1 cellular context compared by ENCODE assay signal in genomic region chr1:212414328-212415106, GRCh38.
TF ChIP-seq lines count a peak whose summit lies in the region.

TSS of gene PACC1 (minus strand) at chr1:212414886. CDS start at chr1:212414757, 129 bp downstream.

TF ChIP-seq in K562, 482 proteins besides CTCF, POLR2A, EP300 and RAD21 (continued from another document and continues in another):
- TF ChIP-seq ZNF609 (CRISPR knock-in tag; IDR thresholded peaks at IDR 0.05; ENCODE audit: borderline replicate concordance) (0 out of 2 replicates have a peak, but pooled peaks have one; percentile 69), PHB (CRISPR knock-in tag; IDR thresholded peaks at IDR 0.05) (no peak), DPF2 (IDR thresholded peaks at IDR 0.05) (no peak), SRSF9 (IDR thresholded peaks at IDR 0.05; ENCODE audit: borderline replicate concordance, low read depth, low read length) (no peak), NR0B1 (IDR thresholded peaks at IDR 0.05; ENCODE audit: partially characterized antibody) (no peak), HCFC1 (IDR thresholded peaks at IDR 0.05; ENCODE audit: low read depth, low read length) (peak; percentile 97), FOXA1 (IDR thresholded peaks at IDR 0.05; ENCODE audit: borderline replicate concordance) (no peak), CREB1 (IDR thresholded peaks at IDR 0.05) (no peak; the same call in none of the 2 replicates), CREB1 (CRISPR knock-in tag; IDR thresholded peaks at IDR 0.05) (peak; percentile 73; the same call in 1 of the 2 replicates), PHF20 (IDR thresholded peaks at IDR 0.05; ENCODE audit: partially characterized antibody) (peak; percentile 42), REST (CRISPR knock-in tag; IDR thresholded peaks at IDR 0.05; ENCODE audit: low read depth) (no peak), CC2D1A (IDR thresholded peaks at IDR 0.05) (no peak), ZBTB9 (CRISPR knock-in tag; IDR thresholded peaks at IDR 0.05) (no peak), ZBTB8A (IDR thresholded peaks at IDR 0.05; ENCODE audit: partially characterized antibody) (no peak), TEAD4 (IDR thresholded peaks at IDR 0.05; ENCODE audit: low read length) (peak; percentile 33; the same call in 1 of the 2 replicates), TEAD4 (CRISPR knock-in tag; IDR thresholded peaks at IDR 0.05; ENCODE audit: borderline replicate concordance) (no peak), POLR2G (IDR thresholded peaks at IDR 0.05; ENCODE audit: low read depth, low read length) (peak; percentile 86), KDM2B (CRISPR knock-in tag; IDR thresholded peaks at IDR 0.05) (peak; percentile 72), ELF4 (CRISPR knock-in tag; IDR thresholded peaks at IDR 0.05) (no peak; the same call in 1 of the 2 replicates), CLOCK (CRISPR knock-in tag; IDR thresholded peaks at IDR 0.05; ENCODE audit: borderline replicate concordance) (no peak), POLR2B (IDR thresholded peaks at IDR 0.05; ENCODE audit: low read depth, partially characterized antibody) (peak; percentile 69), ZNF436 (CRISPR knock-in tag; IDR thresholded peaks at IDR 0.05) (no peak), RREB1 (CRISPR knock-in tag; IDR thresholded peaks at IDR 0.05) (no peak), ZNF551 (CRISPR knock-in tag; IDR thresholded peaks at IDR 0.05) (no peak), HDAC1 (IDR thresholded peaks at IDR 0.05) (peak in 1 of 2 experiments; percentile 69; a peak in 2 of 4 replicates), EGR1 (conservative IDR thresholded peaks at IDR 0.05) (peak; percentile 57; the same call in 1 of the 2 replicates), TCFL5 (CRISPR knock-in tag; conservative IDR thresholded peaks at IDR 0.05) (no peak), SMARCA4 (IDR thresholded peaks at IDR 0.05) (no peak), HNRNPUL1 (IDR thresholded peaks at IDR 0.05; ENCODE audit: low read length) (no peak), YY1 (IDR thresholded peaks at IDR 0.05; ENCODE audit: borderline replicate concordance in 1 of 3, control insufficient read depth in 1 of 3, extremely low read depth in 1 of 3, insufficient read depth in 3 of 3, insufficient read length in 1 of 3, insufficient replicate concordance in 2 of 3, low read depth in 1 of 3, low read length in 2 of 3) (peak in 2 of 3 experiments; percentile 61 to 70), ELK3 (CRISPR knock-in tag; IDR thresholded peaks at IDR 0.05) (no peak), MAFK (IDR thresholded peaks at IDR 0.05; ENCODE audit: low read length) (no peak), MXI1 (IDR thresholded peaks at IDR 0.05; ENCODE audit: low read depth, low read length) (peak; percentile 68; the same call in 1 of the 2 replicates), ZNF316 (IDR thresholded peaks at IDR 0.05) (peak; percentile 43), THAP12 (CRISPR knock-in tag; IDR thresholded peaks at IDR 0.05) (peak; percentile 55; the same call in 1 of the 2 replicates)
